ENCODE assay signal across 27 cellular contexts in genomic region chr18:56593906-56594305, GRCh38. TPM values are rescaled to one million over a fixed set of nuclear protein-coding genes. Genes with fewer than 3 reads are reported as not detected.
A peak's percentile ranks its signal among the peaks of the same experiment; 100 is the strongest.
DNase-seq lines count a peak whose midpoint lies in the region; ATAC-seq, FAIRE-seq and TF ChIP-seq lines count a peak whose summit lies in the region.
"Had no signal": no experiment of that assay in that cellular context is flagged by ENCODE, and none has a peak within 500 bp of the region (broad histone marks: within the 10 kb centered on the region; RNA-seq: fewer than 3 reads in every experiment).

No MANE protein-coding gene starts in this region.

- no peak overlapping the region for H3K4me3 ChIP-seq in bronchial epithelial cell (ENCODE audit: low read depth, low read length)
- H3K4me3 ChIP-seq: adrenal gland; BLaER1 treated with 17β-estradiol and CSF1 and Interleukin-3, amounts not matched to agents 10 nM and 100 nM; dorsolateral prefrontal cortex; hepatocyte; left ventricle myocardium inferior; SK-N-MC; upper lobe of right lung had no signal

- no peaks in the 10 kb centered on the region for H3K4me1 Mint-ChIP-seq in stimulated activated effector memory CD8-positive, alpha-beta T cell treated with anti-CD3 and anti-CD28 coated beads, Interleukin-12 subunit alpha, Interleukin-12 subunit beta, amount 100 ng/mL, for 72 hours
- H3K4me1 Mint-ChIP-seq: central memory CD8-positive, alpha-beta T cell; mesothelial cell of epicardium; natural killer cell had no signal

- TF ChIP-seq CTCF in bronchial epithelial cell (IDR thresholded peaks at IDR 0.05; ENCODE audit: insufficient read depth, low read length, severe bottlenecking) (no peak), D721Med (IDR thresholded peaks at IDR 0.05; ENCODE audit: insufficient read depth, missing control alignments) (no peak)

- no peak overlapping the region for H3K4me3 Mint-ChIP-seq in stimulated activated effector memory CD8-positive, alpha-beta T cell treated with anti-CD3 and anti-CD28 coated beads, Interleukin-12 subunit alpha, Interleukin-12 subunit beta, amount 100 ng/mL, for 72 hours
- H3K4me3 Mint-ChIP-seq: activated T-cell treated with anti-CD3 and anti-CD28 coated beads, Interleukin-2, amount 50 U/mL, for 4 hours; central memory CD8-positive, alpha-beta T cell; mesothelial cell of epicardium; natural killer cell; T-helper 1 cell treated with Interleukin-12 subunit alpha and Interleukin-12 subunit beta and Interleukin-4 antibody, amounts not matched to agents 30 μg/mL and 1 μg/mL, for 36 hours had no signal

- H3K9me3 Mint-ChIP-seq in stimulated activated effector memory CD8-positive, alpha-beta T cell treated with anti-CD3 and anti-CD28 coated beads, Interleukin-12 subunit alpha, Interleukin-12 subunit beta, amount 100 ng/mL, for 72 hours = no peaks in the 10 kb centered on the region
- H3K9me3 Mint-ChIP-seq: central memory CD8-positive, alpha-beta T cell; natural killer cell; T-helper 1 cell treated with Interleukin-12 subunit alpha and Interleukin-12 subunit beta and Interleukin-4 antibody, amounts not matched to agents 30 μg/mL and 1 μg/mL, for 36 hours had no signal

- no peak for FAIRE-seq in bronchial epithelial cell (lab: Jason Lieb, UNC)
- no peak for FAIRE-seq in D721Med (lab: Jason Lieb, UNC)
- FAIRE-seq: endothelial cell of umbilical vein, frontal cortex, H1 had no signal

- DNase-seq in EL = peak; percentile 61
- DNase-seq in M059J (ENCODE audit: low read depth) = peak; percentile 55
- DNase-seq in bronchial epithelial cell (ENCODE audit: low read depth) = peak; percentile 36
- peak; percentile 34 for DNase-seq in kidney tubule cell (ENCODE audit: low spot score)
- DNase-seq in stimulated activated effector memory CD8-positive, alpha-beta T cell treated with anti-CD3 and anti-CD28 coated beads, Interleukin-12 subunit alpha, Interleukin-12 subunit beta, amount 100 ng/mL, for 72 hours (ENCODE audit: low spot score in 2 of 2) = no peak
- DNase-seq in D721Med (ENCODE audit: insufficient read length, low spot score) = no peak
- DNase-seq in NCI-H748 (lab: John Stamatoyannopoulos, UW; ENCODE audit: unreplicated experiment) = no peak
- DNase-seq: activated naive CD4-positive, alpha-beta T cell; activated T-cell treated with anti-CD3 and anti-CD28 coated beads, Interleukin-2, amount 50 U/mL, for 4 hours; adrenal gland; Caco-2; dorsolateral prefrontal cortex; left ventricle myocardium inferior; natural killer cell; NCI-H187; NCI-H69; upper lobe of right lung had no signal

- H3K36me3 Mint-ChIP-seq in stimulated activated effector memory CD8-positive, alpha-beta T cell treated with anti-CD3 and anti-CD28 coated beads, Interleukin-12 subunit alpha, Interleukin-12 subunit beta, amount 100 ng/mL, for 72 hours = no peaks in the 10 kb centered on the region
- H3K36me3 Mint-ChIP-seq: natural killer cell had no signal

- H3K36me3 ChIP-seq in bronchial epithelial cell (ENCODE audit: control insufficient read depth, insufficient read depth, low read length) = no peaks in the 10 kb centered on the region
- H3K36me3 ChIP-seq: adrenal gland, left ventricle myocardium inferior, upper lobe of right lung had no signal

- no peak for ATAC-seq in stimulated activated effector memory CD8-positive, alpha-beta T cell treated with anti-CD3 and anti-CD28 coated beads, Interleukin-12 subunit alpha, Interleukin-12 subunit beta, amount 100 ng/mL, for 72 hours
- ATAC-seq in GM21576 (IDR thresholded peaks at IDR 0.05; ENCODE audit: unreplicated experiment) = no peak
- ATAC-seq: activated T-cell treated with anti-CD3 and anti-CD28 coated beads, Interleukin-2, amount 50 U/mL, for 4 hours; natural killer cell; upper lobe of right lung had no signal

- H3K27ac Mint-ChIP-seq in stimulated activated effector memory CD8-positive, alpha-beta T cell treated with anti-CD3 and anti-CD28 coated beads, Interleukin-12 subunit alpha, Interleukin-12 subunit beta, amount 100 ng/mL, for 72 hours = no peak overlapping the region
- H3K27ac Mint-ChIP-seq: mesothelial cell of epicardium; natural killer cell; T-helper 1 cell treated with Interleukin-12 subunit alpha and Interleukin-12 subunit beta and Interleukin-4 antibody, amounts not matched to agents 30 μg/mL and 1 μg/mL, for 36 hours had no signal

- H3K27me3 ChIP-seq in bronchial epithelial cell (ENCODE audit: control insufficient read depth, insufficient read depth, low read length) = no peaks in the 10 kb centered on the region
- H3K27me3 ChIP-seq: adrenal gland; BLaER1 treated with 17β-estradiol and CSF1 and Interleukin-3, amounts not matched to agents 10 nM and 100 nM; dorsolateral prefrontal cortex; hepatocyte; upper lobe of right lung had no signal

RNA-seq across cellular contexts. Expression of gene TXNL1, which starts 44.5 kb away (rescaled TPM):
- total RNA-seq in M059J (2014; rRNA removed; shearing (Covaris generic)) = 100 and 123 TPM in 2 replicates
- 24.1 and 30.3 TPM in 2 replicates for total RNA-seq in bronchial epithelial cell

RNA-seq across cellular contexts. Expression of gene WDR7, which starts 57.3 kb away (rescaled TPM):
- total RNA-seq in M059J (2014; rRNA removed; shearing (Covaris generic)) = 5.2 and 9.8 TPM in 2 replicates
- total RNA-seq in bronchial epithelial cell = 14.5 and 19.5 TPM in 2 replicates

Comparison
In these comparisons a context has a peak if more than half of its experiments do, and no peak if none do; other contexts are left out.
1. DNase-seq: peak in EL (single experiment), M059J (single experiment), bronchial epithelial cell (single experiment) and kidney tubule cell (single experiment); none in stimulated activated effector memory CD8-positive, alpha-beta T cell treated with anti-CD3 and anti-CD28 coated beads, Interleukin-12 subunit alpha, Interleukin-12 subunit beta, amount 100 ng/mL, for 72 hours (0 of 2), D721Med (single experiment) and NCI-H748 (single experiment).